In the genomic region with DNA sequence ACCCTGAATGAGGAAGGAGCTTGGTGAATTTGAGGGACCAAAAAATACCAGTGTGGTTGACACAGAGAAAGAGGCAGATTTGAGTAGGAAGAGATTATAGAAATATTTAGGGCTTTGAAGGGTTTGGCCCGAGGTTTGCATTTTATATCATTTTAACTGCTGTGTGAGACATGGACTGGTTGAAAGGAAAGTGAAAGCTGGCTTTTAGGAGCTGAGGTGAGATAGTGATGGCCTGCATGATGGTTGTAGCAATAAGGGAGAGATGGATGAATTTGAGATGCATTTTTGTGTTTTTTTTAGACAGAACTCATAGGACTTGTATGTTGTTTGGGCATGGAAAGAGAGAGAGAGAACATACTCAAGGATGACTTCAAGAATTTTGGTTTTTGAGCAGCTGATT, we compare ENCODE assay signal across 16 cellular contexts.
DNase-seq lines count a peak whose midpoint lies in the region; ATAC-seq and FAIRE-seq lines count a peak whose summit lies in the region.
"Had no signal": no experiment of that assay in that cellular context is flagged by ENCODE, and none has a peak within 500 bp of the region (broad histone marks: within the 10 kb centered on the region; RNA-seq: fewer than 3 reads in every experiment).

No MANE protein-coding gene starts in this region.

- H3K4me3 Mint-ChIP-seq in stimulated activated naive CD8-positive, alpha-beta T cell treated with anti-CD3 and anti-CD28 coated beads, Interleukin-15, amount 100 ng/mL, for 72 hours, result peak overlapping the region; percentile 16 to 24
- H3K4me3 Mint-ChIP-seq in T-helper 2 cell treated with Interferon-gamma antibody and Interleukin-4, amounts not matched to agents 5 μg/mL and 100 μg/mL, for 36 hours, result peak overlapping the region; percentile 3

- H3K9me3 Mint-ChIP-seq in stimulated activated naive CD8-positive, alpha-beta T cell treated with anti-CD3 and anti-CD28 coated beads, Interleukin-15, amount 100 ng/mL, for 72 hours, result peaks cover 0 to 4% of the 10 kb centered on the region in 2 donors
- H3K9me3 Mint-ChIP-seq in T-helper 2 cell treated with Interferon-gamma antibody and Interleukin-4, amounts not matched to agents 5 μg/mL and 100 μg/mL, for 36 hours, result peaks cover 4% of the 10 kb centered on the region

- peaks cover 9% of the 10 kb centered on the region for H3K4me1 Mint-ChIP-seq in stimulated activated naive CD8-positive, alpha-beta T cell treated with anti-CD3 and anti-CD28 coated beads, Interleukin-15, amount 100 ng/mL, for 72 hours
- peaks cover 5% of the 10 kb centered on the region for H3K4me1 Mint-ChIP-seq in T-helper 2 cell treated with Interferon-gamma antibody and Interleukin-4, amounts not matched to agents 5 μg/mL and 100 μg/mL, for 36 hours (ENCODE audit: low read depth)

- H3K36me3 Mint-ChIP-seq in T-helper 2 cell treated with Interferon-gamma antibody and Interleukin-4, amounts not matched to agents 5 μg/mL and 100 μg/mL, for 36 hours (ENCODE audit: low read depth), result peaks cover 2% of the 10 kb centered on the region

- no peaks in the 10 kb centered on the region for H3K27me3 Mint-ChIP-seq in stimulated activated naive CD8-positive, alpha-beta T cell treated with anti-CD3 and anti-CD28 coated beads, Interleukin-15, amount 100 ng/mL, for 72 hours
- H3K27me3 Mint-ChIP-seq in T-helper 2 cell treated with Interferon-gamma antibody and Interleukin-4, amounts not matched to agents 5 μg/mL and 100 μg/mL, for 36 hours (ENCODE audit: low read depth), result no peaks in the 10 kb centered on the region

- H3K27ac Mint-ChIP-seq in stimulated activated naive CD8-positive, alpha-beta T cell treated with anti-CD3 and anti-CD28 coated beads, Interleukin-15, amount 100 ng/mL, for 72 hours, result no peak overlapping the region
- H3K27ac Mint-ChIP-seq in T-helper 2 cell treated with Interferon-gamma antibody and Interleukin-4, amounts not matched to agents 5 μg/mL and 100 μg/mL, for 36 hours, result peak overlapping the region; percentile 16
- H3K27ac Mint-ChIP-seq: activated T-helper 2 cell treated with anti-CD3 and anti-CD28 coated beads, Interferon-gamma antibody, Interleukin-2, Interleukin-4, amounts not matched to agents 10 μg/mL and 5 μg/mL and 100 μg/mL, durations not matched to agents 14 hours and 24 hours and 36 hours had no signal

- DNase-seq in stimulated activated naive CD8-positive, alpha-beta T cell treated with anti-CD3 and anti-CD28 coated beads, Interleukin-15, amount 100 ng/mL, for 72 hours, result no peak
- no peak for DNase-seq in stimulated activated naive CD8-positive, alpha-beta T cell treated with anti-CD3 and anti-CD28 coated beads, Interleukin-15, Interleukin-2, amounts not matched to agents 100 U/mL and 50 U/mL, for 24 hours
- no peak for DNase-seq in T-helper 2 cell treated with Interferon-gamma antibody and Interleukin-4, amounts not matched to agents 5 μg/mL and 100 μg/mL, for 36 hours (ENCODE audit: low spot score)
- DNase-seq in HPDE6-E6E7 (ENCODE audit: extremely low spot score) (no peak), RCC 7860 (ENCODE audit: low spot score) (no peak), NCI-H1048 (lab: John Stamatoyannopoulos, UW) (no peak)
- DNase-seq: gastrocnemius medialis, NCI-H1694 treated with DMSO at 0.1 percent for 48 hours, posterior cingulate gyrus, tibial artery had no signal

- no peak for FAIRE-seq in RCC 7860 (lab: Jason Lieb, UNC)
- FAIRE-seq: colon, TTC549 had no signal

- ATAC-seq in stimulated activated naive CD8-positive, alpha-beta T cell treated with anti-CD3 and anti-CD28 coated beads, Interleukin-15, amount 100 ng/mL, for 72 hours, result peak; percentile 48
- ATAC-seq in stimulated activated naive CD8-positive, alpha-beta T cell treated with anti-CD3 and anti-CD28 coated beads, Interleukin-15, Interleukin-2, amounts not matched to agents 100 U/mL and 50 U/mL, for 24 hours, result no peak
- ATAC-seq in HG02852 (IDR thresholded peaks at IDR 0.05; ENCODE audit: unreplicated experiment) (peak; percentile 73), HG03045 (IDR thresholded peaks at IDR 0.05; ENCODE audit: unreplicated experiment) (no peak)
- ATAC-seq: gastrocnemius medialis, left lobe of liver had no signal

Comparison
In these comparisons a context has a peak if more than half of its experiments do, and no peak if none do; other contexts are left out.
1. ATAC-seq: peak in stimulated activated naive CD8-positive, alpha-beta T cell treated with anti-CD3 and anti-CD28 coated beads, Interleukin-15, amount 100 ng/mL, for 72 hours (single experiment) and HG02852 (single experiment); none in stimulated activated naive CD8-positive, alpha-beta T cell treated with anti-CD3 and anti-CD28 coated beads, Interleukin-15, Interleukin-2, amounts not matched to agents 100 U/mL and 50 U/mL, for 24 hours (single experiment) and HG03045 (single experiment).